28 cellular contexts compared by ENCODE assay signal in the genomic region with DNA sequence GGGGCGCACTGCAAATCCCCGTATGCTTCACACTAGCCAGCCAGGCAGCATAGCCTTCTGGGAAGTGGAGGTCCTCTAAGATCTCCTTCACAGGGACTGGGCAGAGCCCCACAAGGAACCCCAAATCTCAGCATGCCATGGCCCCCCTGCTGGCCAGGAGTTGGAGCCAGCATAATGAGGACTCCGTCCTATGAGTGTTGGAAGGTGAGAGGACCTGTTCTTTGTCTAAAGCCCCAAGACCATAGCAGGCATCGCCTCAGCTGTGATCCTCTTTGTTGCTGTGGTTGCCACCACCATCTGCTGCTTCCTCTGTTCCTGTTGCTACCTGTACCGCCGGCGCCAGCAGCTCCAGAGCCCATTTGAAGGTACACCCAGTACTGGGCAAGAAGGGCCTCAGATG. TPM values are rescaled to one million over a fixed set of nuclear protein-coding genes. Genes with fewer than 3 reads are reported as not detected.
DNase-seq lines count a peak whose midpoint lies in the region; ATAC-seq, FAIRE-seq and TF ChIP-seq lines count a peak whose summit lies in the region.
"Had no signal": no experiment of that assay in that cellular context is flagged by ENCODE, and none has a peak within 500 bp of the region (broad histone marks: within the 10 kb centered on the region; RNA-seq: fewer than 3 reads in every experiment).

No MANE protein-coding gene starts in this region.

- peaks cover 5 to 27% (median 18%) of the 10 kb centered on the region in 6 donors for H3K4me1 ChIP-seq in spleen

- H3K27ac ChIP-seq in angular gyrus (ENCODE audit: low read depth, low read length) (peak overlapping the region; percentile 6), spleen (no peak overlapping the region)
- H3K27ac ChIP-seq: 22Rv1, RWPE1, testis had no signal

- H3K9me3 Mint-ChIP-seq in nephron, result no peaks in the 10 kb centered on the region
- H3K9me3 Mint-ChIP-seq: activated B cell treated with CpG ODN at 0.5 μM for 24 hours; CD8-positive, alpha-beta memory T cell; stimulated activated effector memory CD8-positive, alpha-beta T cell treated with anti-CD3 and anti-CD28 coated beads, Interleukin-12 subunit alpha, Interleukin-12 subunit beta, amount 100 ng/mL, for 72 hours had no signal

- H3K36me3 Mint-ChIP-seq in nephron (ENCODE audit: low read depth), result no peaks in the 10 kb centered on the region
- H3K36me3 Mint-ChIP-seq: stimulated activated effector memory CD8-positive, alpha-beta T cell treated with anti-CD3 and anti-CD28 coated beads, Interleukin-12 subunit alpha, Interleukin-12 subunit beta, amount 100 ng/mL, for 72 hours had no signal

- TF ChIP-seq POLR2A in spleen (IDR thresholded peaks at IDR 0.05), result no peak

- peaks cover 10% of the 10 kb centered on the region for H3K4me1 Mint-ChIP-seq in nephron

- no peak overlapping the region for H3K27ac Mint-ChIP-seq in nephron
- H3K27ac Mint-ChIP-seq: activated B cell treated with CpG ODN at 0.5 μM for 24 hours; stimulated activated effector memory CD8-positive, alpha-beta T cell treated with anti-CD3 and anti-CD28 coated beads, Interleukin-12 subunit alpha, Interleukin-12 subunit beta, amount 100 ng/mL, for 72 hours had no signal

- H3K9me3 ChIP-seq in spleen, result no peaks in the 10 kb centered on the region
- H3K9me3 ChIP-seq: testis had no signal

- no peak overlapping the region for H3K4me3 ChIP-seq in spleen

- H3K27me3 ChIP-seq in spleen (replicated peaks in 1 of 7), result peaks cover 0 to 57% (median 18%) of the 10 kb centered on the region in 7 donors
- H3K27me3 ChIP-seq: testis had no signal

- H3K27me3 Mint-ChIP-seq in nephron (ENCODE audit: low read depth), result peaks cover 19% of the 10 kb centered on the region

- H3K4me3 Mint-ChIP-seq in nephron, result peak overlapping the region; percentile 75 to 87 (median 85)

- 80 to 87% (median 86%) methylated on average over 3 to 7 of the region's 7 CpGs for WGBS in spleen, 5 donors

- TF ChIP-seq CTCF in nephron (IDR thresholded peaks at IDR 0.05; ENCODE audit: unreplicated experiment in 3 of 3) (no peak), spleen (IDR thresholded peaks at IDR 0.05 in 8 of 11, conservative IDR thresholded peaks at IDR 0.05 in 3 of 11) (no peak)

- no peak for FAIRE-seq in urothelium cell line (lab: Jason Lieb, UNC)
- FAIRE-seq: kidney had no signal

- ATAC-seq in HG03439 (IDR thresholded peaks at IDR 0.05; ENCODE audit: unreplicated experiment), result no peak
- ATAC-seq: stimulated activated effector memory CD8-positive, alpha-beta T cell treated with anti-CD3 and anti-CD28 coated beads, Interleukin-12 subunit alpha, Interleukin-12 subunit beta, amount 100 ng/mL, for 72 hours had no signal

- no peaks in the 10 kb centered on the region for H3K36me3 ChIP-seq in spleen

- DNase-seq in NCI-H82 (lab: John Stamatoyannopoulos, UW), result peak; percentile 39
- no peak for DNase-seq in NCI-H82 treated with DMSO at 0.1 percent for 48 hours (lab: John Stamatoyannopoulos, UW; ENCODE audit: unreplicated experiment)
- peak; percentile 32 for DNase-seq in spleen
- no peak for DNase-seq in GM19240 (ENCODE audit: insufficient read length, low spot score)
- DNase-seq in urothelium cell line (ENCODE audit: low spot score), result no peak
- DNase-seq: activated B cell treated with CpG ODN at 0.5 μM for 24 hours; activated CD4-positive, alpha-beta T cell treated with anti-CD3 and anti-CD28 coated beads, Interleukin-2, amount 50 U/mL, for 4 hours; activated gamma-delta T cell treated with Interleukin-2 at 50 U/mL for 16 hours; activated T-cell treated with anti-CD3 and anti-CD28 coated beads for 4 hours; CD8-positive, alpha-beta memory T cell; central memory CD4-positive, alpha-beta T cell; foreskin fibroblast; KBM-7; kidney; MM.1S; NCI-H2171; NCI-H524; occipital lobe; T-helper 9 cell; testis had no signal

- intact Hi-C loops in spleen (cut with DNase I; ENCODE audit: low total_unique reads), result no loop called here

RNA-seq across cellular contexts. Expression of gene SHISA4, which starts 1.5 kb away (rescaled TPM):
- 10 to 100 TPM in 1 of 7 donors, 1 to 10 TPM in 6; 4.8 to 13.3 (median 8.0) TPM for total RNA-seq in spleen
- 1 to 10 TPM; 3.2 to 4.3 (median 3.9) TPM for polyA plus RNA-seq in spleen

RNA-seq across cellular contexts. Expression of gene LMOD1, which starts 56.1 kb away (rescaled TPM):
- total RNA-seq in spleen, result 10 to 100 TPM; 10.2 to 21.0 (median 12.5) TPM
- 10 to 100 TPM in 1 of 3 donors, 1 to 10 TPM in 2; 4.2 to 11.5 (median 7.6) TPM for polyA plus RNA-seq in spleen
- total RNA-seq: activated B cell treated with CpG ODN at 0.5 μM for 24 hours; CD8-positive, alpha-beta memory T cell; epithelial cell of proximal tubule; HT-29 had no signal
- polyA plus RNA-seq: CD8-positive, alpha-beta memory T cell had no signal

Comparison
In these comparisons a context has a peak if more than half of its experiments do, and no peak if none do; other contexts are left out.
1. DNase-seq: peak in NCI-H82 (single experiment) and spleen (single experiment); none in NCI-H82 treated with DMSO at 0.1 percent for 48 hours (single experiment), GM19240 (single experiment) and urothelium cell line (single experiment).